Comparison of ENCODE assay signal across 8 cellular contexts in the genomic region with DNA sequence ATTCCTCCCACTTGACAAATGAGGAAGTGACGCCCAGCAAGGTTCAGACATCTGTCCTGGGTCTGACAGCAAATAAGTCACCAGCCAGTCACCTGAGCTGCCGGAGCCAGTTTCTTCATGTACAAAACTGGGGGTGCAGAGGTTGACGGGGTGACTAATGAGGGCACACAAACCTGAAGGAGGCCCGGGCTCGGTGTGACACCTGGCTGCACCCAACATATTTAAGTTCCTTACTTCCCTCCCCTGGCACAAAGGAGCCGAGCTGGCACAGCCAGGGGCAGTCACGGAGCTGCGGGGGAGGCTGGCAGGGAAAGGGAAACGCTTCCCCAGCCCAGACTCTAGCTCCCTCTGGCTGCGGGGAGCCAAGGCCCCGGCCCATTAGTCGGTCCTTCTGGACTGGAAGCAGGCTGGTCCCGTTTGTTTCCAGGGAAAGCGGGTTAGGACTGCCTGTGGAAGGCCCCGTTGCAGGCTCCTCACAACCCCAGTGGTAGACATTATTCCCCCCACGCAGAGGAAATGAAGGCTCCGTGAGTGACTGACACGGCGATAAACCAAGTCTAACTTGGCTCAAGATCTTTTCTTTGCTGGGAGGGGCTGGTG. TPM values are rescaled to one million over a fixed set of nuclear protein-coding genes. Genes with fewer than 3 reads are reported as not detected.
DNase-seq lines count a peak whose midpoint lies in the region; ATAC-seq, FAIRE-seq and TF ChIP-seq lines count a peak whose summit lies in the region.

No MANE protein-coding gene starts in this region.

- peak overlapping the region; percentile 80 for H2AFZ ChIP-seq in GM12878 (ENCODE audit: control insufficient read depth, low read depth, low read length)

- H3K4me1 Mint-ChIP-seq in CD14-positive monocyte, result peaks cover 51% of the 10 kb centered on the region

- peaks cover 4 to 6% of the 10 kb centered on the region in 2 donors for H3K36me3 Mint-ChIP-seq in CD14-positive monocyte

- H3K9ac ChIP-seq in GM12878 (ENCODE audit: control insufficient read depth, insufficient read depth, low read length) (peak overlapping the region; percentile 92), iPS-15b (ENCODE audit: low read depth, low read length) (no peak overlapping the region)

- TF ChIP-seq POLR2A in GM12878 (IDR thresholded peaks at IDR 0.05; ENCODE audit: low read depth, low read length), result no peak

- peaks cover 23% of the 10 kb centered on the region for H3K79me2 ChIP-seq in GM12878 (ENCODE audit: control insufficient read depth, insufficient read depth, low read length)

- H3K27me3 ChIP-seq in HAP-1 (ENCODE audit: low read depth) (no peaks in the 10 kb centered on the region), GM12878 (replicated peaks in 1 of 2; ENCODE audit: control insufficient read depth in 2 of 2, insufficient read depth in 2 of 2, low read length in 1 of 2) (no peaks in the 10 kb centered on the region), iPS-15b (ENCODE audit: control insufficient read depth, insufficient read depth, low read length) (peaks cover 27% of the 10 kb centered on the region)

- H3K9me3 Mint-ChIP-seq in CD14-positive monocyte, result no peaks in the 10 kb centered on the region

- H3K36me3 ChIP-seq in HAP-1 (replicated peaks) (no peaks in the 10 kb centered on the region), GM12878 (ENCODE audit: control insufficient read depth in 2 of 2, insufficient read depth in 2 of 2, low read length in 1 of 2) (peaks cover 0 to 2% of the 10 kb centered on the region in 2 experiments; a peak in 1 of 4 replicates), iPS-15b (ENCODE audit: control insufficient read depth, insufficient read depth, low read length) (peaks cover 2% of the 10 kb centered on the region)

- no peaks in the 10 kb centered on the region for H3K9me3 ChIP-seq in HAP-1
- H3K9me3 ChIP-seq in GM12878 (replicated peaks; ENCODE audit: control insufficient read depth, insufficient read depth, low read length), result no peaks in the 10 kb centered on the region
- no peaks in the 10 kb centered on the region for H3K9me3 ChIP-seq in iPS-15b (ENCODE audit: control insufficient read depth, insufficient read depth, low read length)

- H3K4me3 Mint-ChIP-seq in CD14-positive monocyte, result peak overlapping the region; percentile 80 to 91

- in situ Hi-C loops in HAP-1 (cut with MboI; ENCODE audit: low sequenced_read_pairs) (no loop called here), GM12878 (cut with MboI) (loop anchor here (25.0 kb wide), 1 partner anchor 312 kb away; the partner anchor contains the start of gene APH1B)

- H3K27ac ChIP-seq in RWPE1 (peak overlapping the region; percentile 83), GM12878 (ENCODE audit: control insufficient read depth, insufficient read depth) (peak overlapping the region; percentile 85)

- H3K4me3 ChIP-seq in HAP-1 (peak overlapping the region; percentile 39), GM12878 (peak overlapping the region; percentile 83), iPS-15b (ENCODE audit: low read depth, low read length) (peak overlapping the region; percentile 76), skeletal muscle cell (ENCODE audit: low read depth, low read length) (peak overlapping the region; percentile 55)

- ATAC-seq in GM12878 (peak; percentile 29), HG03442 (IDR thresholded peaks at IDR 0.05; ENCODE audit: unreplicated experiment) (no peak)

- RAD21 ChIA-PET in GM12878 (lab: Charles Lee; ENCODE audit: unreplicated experiment), result interaction anchor here (0.7 to 8.2 kb wide), 34 partner anchors 10 to 554 kb away, joined by 3 to 113 read pairs (median 7); partner anchors contain the start of genes CIAO2A and USP3

- BruUV-seq in GM12878 (replicated peaks; lab: Mats Ljungman, UMichigan), result no TSS peak

- SMC1A ChIA-PET in GM12878 (lab: Charles Lee; ENCODE audit: uncharacterized antibody, unreplicated experiment), result interaction anchor here (0.8 to 9.7 kb wide), 35 partner anchors 10 to 411 kb away, joined by 3 to 150 read pairs (median 7); partner anchors contain the start of gene USP3

- CTCF ChIA-PET in RWPE1 (lab: Yijun Ruan, JAX), result interaction anchor here (0.6 to 2.1 kb wide), 9 partner anchors 11 to 309 kb away, joined by 3 to 21 read pairs (median 3); no protein-coding TSS in a partner anchor
- CTCF ChIA-PET in GM12878 (lab: Yijun Ruan, JAX), result interaction anchor here (0.6 to 11.3 kb wide), 39 partner anchors 9 to 552 kb away, joined by 3 to 272 read pairs (median 5); partner anchors contain the start of genes CIAO2A and USP3

- peak; percentile 57 for TF ChIP-seq RAD21 in GM12878 (IDR thresholded peaks at IDR 0.05; ENCODE audit: insufficient read depth, low read depth, low read length)

- no peak for FAIRE-seq in GM12878 (lab: Jason Lieb, UNC)

- H4K20me1 ChIP-seq in GM12878 (ENCODE audit: control insufficient read depth, insufficient read depth), result no peaks in the 10 kb centered on the region

- intact Hi-C loops in CD14-positive monocyte (cut with micrococcal nuclease), result loop anchor here (10.0 kb wide), 2 partner anchors 305 to 315 kb away; no protein-coding TSS in a partner anchor
- intact Hi-C loops in GM12878 (cut with micrococcal nuclease; ENCODE audit: unreplicated experiment), result loop anchor here (2.0 to 10.0 kb wide), 3 partner anchors 85 to 312 kb away; no protein-coding TSS in a partner anchor

- DNase-seq in CD14-positive monocyte (ENCODE audit: low spot score) (peak; percentile 64), HAP-1 (ENCODE audit: low spot score in 2 of 2) (peak in 1 of 2 experiments; percentile 57), RWPE1 (ENCODE audit: low spot score) (peak; percentile 68), GM12878 (ENCODE audit: low read depth, low spot score) (no peak), skeletal muscle cell (ENCODE audit: low read depth) (no peak), cerebellar nuclear complex (lab: John Stamatoyannopoulos, UW) (no peak)

- no peak for TF ChIP-seq EP300 in GM12878 (IDR thresholded peaks at IDR 0.05; ENCODE audit: borderline replicate concordance in 1 of 2, control insufficient read depth in 1 of 2, low read depth in 2 of 2, low read length in 2 of 2)

- POLR2A ChIA-PET in RWPE1 (lab: Yijun Ruan, JAX; ENCODE audit: low non-redundant PET), result interaction anchor here (0.6 to 0.8 kb wide), 3 partner anchors 93 to 239 kb away, joined by 3 to 6 read pairs (median 3); no protein-coding TSS in a partner anchor
- POLR2A ChIA-PET in GM12878 (lab: Charles Lee), result interaction anchor here (1.3 to 8.8 kb wide), 10 partner anchors 40 to 133 kb away, joined by 3 to 66 read pairs (median 9); partner anchors contain the start of gene USP3

- H3K27ac Mint-ChIP-seq in CD14-positive monocyte, result peak overlapping the region in 2 of 7 donors; percentile 20 to 58

- TF ChIP-seq CTCF in CD14-positive monocyte (IDR thresholded peaks at IDR 0.05) (peak; percentile 66), RWPE1 (conservative IDR thresholded peaks at IDR 0.05; ENCODE audit: low read depth) (peak; percentile 80), GM12878 (IDR thresholded peaks at IDR 0.05 in 2 of 3, conservative IDR thresholded peaks at IDR 0.05 in 1 of 3; ENCODE audit: control insufficient read depth in 2 of 3, extremely low read depth in 1 of 3, insufficient read depth in 1 of 3, low read depth in 3 of 3, low read length in 3 of 3) (peak; percentile 50 to 88 (median 74))

- peak overlapping the region; percentile 99 for H3K4me2 ChIP-seq in GM12878 (ENCODE audit: control insufficient read depth, insufficient read depth)

- WGBS in GM12878 (ENCODE audit: insufficient coverage, insufficient replicate concordance, low lambda C conversion rate, missing lambda C conversion rate), result 25% methylated on average over 19 of the region's 19 CpGs

- H3K27me3 Mint-ChIP-seq in CD14-positive monocyte (ENCODE audit: low read depth in 3 of 3), result peaks cover 2 to 12% (median 8%) of the 10 kb centered on the region in 3 donors

- H3K4me1 ChIP-seq in HAP-1, result peaks cover 13% of the 10 kb centered on the region
- H3K4me1 ChIP-seq in GM12878 (ENCODE audit: control insufficient read depth, insufficient read depth, low read length), result peaks cover 45% of the 10 kb centered on the region
- peaks cover 5% of the 10 kb centered on the region for H3K4me1 ChIP-seq in iPS-15b (ENCODE audit: control insufficient read depth, insufficient read depth, low read length)

TF ChIP-seq in GM12878, 131 proteins besides CTCF, POLR2A, EP300 and RAD21 (continues in another document):
- 0 out of 2 replicates have a peak, but pooled peaks have one; percentile 16 for TF ChIP-seq HDGF (IDR thresholded peaks at IDR 0.05)
- TF ChIP-seq, protein P1, sequence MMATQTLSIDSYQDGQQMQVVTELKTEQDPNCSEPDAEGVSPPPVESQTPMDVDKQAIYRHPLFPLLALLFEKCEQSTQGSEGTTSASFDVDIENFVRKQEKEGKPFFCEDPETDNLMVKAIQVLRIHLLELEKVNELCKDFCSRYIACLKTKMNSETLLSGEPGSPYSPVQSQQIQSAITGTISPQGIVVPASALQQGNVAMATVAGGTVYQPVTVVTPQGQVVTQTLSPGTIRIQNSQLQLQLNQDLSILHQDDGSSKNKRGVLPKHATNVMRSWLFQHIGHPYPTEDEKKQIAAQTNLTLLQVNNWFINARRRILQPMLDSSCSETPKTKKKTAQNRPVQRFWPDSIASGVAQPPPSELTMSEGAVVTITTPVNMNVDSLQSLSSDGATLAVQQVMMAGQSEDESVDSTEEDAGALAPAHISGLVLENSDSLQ (IDR thresholded peaks at IDR 0.05), result peak; percentile 73; the same call in 1 of the 2 replicates
- peak; percentile 49 for TF ChIP-seq EED (IDR thresholded peaks at IDR 0.05; ENCODE audit: low read depth)
- TF ChIP-seq IKZF1 (conservative IDR thresholded peaks at IDR 0.05), result peak; percentile 76

RNA-seq across cellular contexts. Expression of gene FBXL22, which starts 2.3 kb away (rescaled TPM):
- polyA plus RNA-seq in CD14-positive monocyte (not detected), GM12878 (2011; rRNA removed) (0.10 and 0.24 TPM in 2 replicates), GM12878 (2014; fragmentation: Illumina TruSeq; extraction: Trizol) (0.24 and 0.41 TPM in 2 replicates), GM12878 (2014; fragmentation: Nextera tagmentation; extraction: Ambion mirVana) (under 1 TPM; 0.05 to 0.07 TPM), GM12878 (2014; rRNA removed) (0.34 and 0.67 TPM in 2 replicates), GM12878 (2016; fragmentation: Nextera tagmentation; extraction: Ambion mirVana) (1 to 10 TPM; 2.4 to 2.6 TPM)
- 1.2 and 2.1 TPM in 2 replicates for total RNA-seq in GM12878 (2013; cell fraction: nucleolus; rRNA removed)
- total RNA-seq in GM12878 (2014; rRNA removed) (0.62 and 0.87 TPM in 2 replicates), GM12878 (2014; rRNA removed; fragmentation: Illumina TruSeq; extraction: Trizol) (0.28 and 0.40 TPM in 2 replicates), GM12878 (2021) (0.45 and 0.82 TPM in 2 replicates)
- polyA plus RNA-seq in GM12878 (2011; ENCODE audit: low read depth), result 0.16 TPM
- polyA plus RNA-seq in GM12878 (2011; cell fraction: cytosol; rRNA removed), result 0.12 and 0.28 TPM in 2 replicates
- 0.52 and 0.76 TPM in 2 replicates for polyA plus RNA-seq in GM12878 (2011; cell fraction: nucleus; rRNA removed)
- polyA plus RNA-seq in GM12878 (2012), result 0.52 and 0.57 TPM in 2 replicates
- 0.46 and 0.51 TPM in 2 replicates for polyA minus RNA-seq in GM12878 (2011; rRNA and poly(A)+ RNA removed)
- 1.7 TPM in 1 of 2 replicates, not detected in the other for polyA minus RNA-seq in GM12878 (2011; cell fraction: cytosol; rRNA and poly(A)+ RNA removed)
- 2.1 and 2.8 TPM in 2 replicates for polyA minus RNA-seq in GM12878 (2011; cell fraction: nucleus; rRNA and poly(A)+ RNA removed)

Comparison
In these comparisons a context has a peak if more than half of its experiments do, and no peak if none do; other contexts are left out.
1. DNase-seq: peak in CD14-positive monocyte (single experiment) and RWPE1 (single experiment); none in GM12878 (single experiment), skeletal muscle cell (single experiment) and cerebellar nuclear complex (0 of 2).
2. Peak in every context shown above with its lines, with median percentiles within 50 percentile points of each other: CTCF ChIP-seq and H3K4me3 ChIP-seq.